9 cellular contexts compared by ENCODE assay signal in the genomic region with DNA sequence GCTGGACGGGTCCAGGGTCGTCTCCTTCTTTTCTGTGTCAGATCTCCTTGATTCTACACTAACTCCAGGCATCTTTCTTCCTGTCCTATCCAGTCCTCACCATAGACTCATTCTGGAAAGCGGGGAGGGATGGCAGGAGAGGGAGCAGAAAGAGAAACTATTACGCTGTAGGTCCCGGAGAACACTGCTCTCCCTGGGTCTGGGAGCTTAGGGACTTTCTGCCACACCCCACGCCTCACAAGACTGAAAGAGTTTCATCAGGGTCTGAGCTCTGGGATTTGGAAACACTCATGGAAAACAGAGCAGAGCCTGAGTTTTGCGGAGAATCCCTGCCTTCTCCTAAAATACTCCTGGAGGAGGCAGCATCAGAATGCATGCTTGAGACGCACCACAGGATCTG. TPM values are rescaled to one million over a fixed set of nuclear protein-coding genes. Genes with fewer than 3 reads are reported as not detected.
DNase-seq lines count a peak whose midpoint lies in the region; ATAC-seq and TF ChIP-seq lines count a peak whose summit lies in the region.
"Had no signal": no experiment of that assay in that cellular context is flagged by ENCODE, and none has a peak within 500 bp of the region (broad histone marks: within the 10 kb centered on the region; RNA-seq: fewer than 3 reads in every experiment).

No MANE protein-coding gene starts in this region.

- peak overlapping the region; percentile 77 for H3K4ac ChIP-seq in IMR-90 (ENCODE audit: low read depth, low read length)

- 80% methylated on average over 1 of the region's 8 CpGs; no CpG with 5 or more reads in 1 of the 2 experiments for WGBS in IMR-90 (ENCODE audit: extremely low coverage in 2 of 2, insufficient read length in 1 of 2), 2 experiments
- WGBS in right lobe of liver (ENCODE audit: insufficient coverage, low coverage, low lambda C conversion rate, missing lambda C conversion rate): 40% methylated on average over 5 of the region's 8 CpGs

- in situ Hi-C loops in IMR-90 (cut with MboI; ENCODE audit: low sequenced_read_pairs): no loop called here

- H3K27me3 ChIP-seq in IMR-90 (ENCODE audit: control insufficient read depth, insufficient read depth, low read length): no peaks in the 10 kb centered on the region
- no peaks in the 10 kb centered on the region for H3K27me3 ChIP-seq in right lobe of liver
- H3K27me3 ChIP-seq in stomach smooth muscle (ENCODE audit: control insufficient read depth in 1 of 2, insufficient read depth in 2 of 2, low read length in 2 of 2): no peaks in the 10 kb centered on the region

- dilution Hi-C loops in IMR-90 (cut with HindIII; ENCODE audit: low sequenced_read_pairs, unreplicated experiment): no loop called here

- peak overlapping the region; percentile 72 for H2AFZ ChIP-seq in IMR-90 (replicated peaks; ENCODE audit: low read length, poor library complexity)

- H3K14ac ChIP-seq in IMR-90 (replicated peaks; ENCODE audit: low read depth, low read length): peak overlapping the region; percentile 32; the same call in 1 of the 2 replicates

- H3K4me1 Mint-ChIP-seq in brain: peaks cover 40% of the 10 kb centered on the region
- peaks cover 8 to 21% (median 16%) of the 10 kb centered on the region in 3 donors for H3K4me1 Mint-ChIP-seq in T-cell

- H3K9me3 Mint-ChIP-seq in brain: peaks cover 0 to 2% (median 0%) of the 10 kb centered on the region in 5 experiments
- H3K9me3 Mint-ChIP-seq in T-cell: no peaks in the 10 kb centered on the region
- H3K9me3 Mint-ChIP-seq: dendritic cell treated with granulocyte-macrophage colony-stimulating factor and Interleukin-4, amounts not matched to agents 40 ng/mL and 50 ng/mL, for 4 days had no signal

- H4K5ac ChIP-seq in IMR-90 (ENCODE audit: low read depth, low read length): peak overlapping the region; percentile 21; the same call in 1 of the 2 replicates

- H3K36me3 ChIP-seq in IMR-90 (ENCODE audit: control insufficient read depth, insufficient read depth, low read length): no peaks in the 10 kb centered on the region
- H3K36me3 ChIP-seq in right lobe of liver: no peaks in the 10 kb centered on the region
- no peaks in the 10 kb centered on the region for H3K36me3 ChIP-seq in stomach smooth muscle (ENCODE audit: control insufficient read depth in 2 of 2, insufficient read depth in 2 of 2, low read length in 2 of 2)

- POLR2A ChIA-PET in IMR-90 (lab: Charles Lee; ENCODE audit: unreplicated experiment) (interaction anchor here (1.4 kb wide), 1 partner anchor 182 kb away, joined by 3 read pairs; no protein-coding TSS in a partner anchor), T-cell (lab: Charles Lee) (no interaction called here)

- H4K8ac ChIP-seq in IMR-90 (ENCODE audit: low read depth in 2 of 2, low read length in 2 of 2): peak overlapping the region in 1 of 2 experiments; percentile 39; a peak in 1 of 4 replicates

- H3K36me3 Mint-ChIP-seq in brain (no peaks in the 10 kb centered on the region), T-cell (no peaks in the 10 kb centered on the region)

- H3K18ac ChIP-seq in IMR-90 (ENCODE audit: low read depth, low read length): peak overlapping the region; percentile 24; the same call in 1 of the 2 replicates

- no peaks in the 10 kb centered on the region; the same call in 1 of the 2 replicates for H3K9me1 ChIP-seq in IMR-90 (ENCODE audit: insufficient read depth, low read length)

- H3K4me3 ChIP-seq in IMR-90 (ENCODE audit: insufficient read depth, low read depth, low read length) (no peak overlapping the region), right lobe of liver (no peak overlapping the region), stomach smooth muscle (ENCODE audit: low read length in 2 of 2) (peak overlapping the region; percentile 58 to 68)

- TF ChIP-seq CTCF in IMR-90 (conservative IDR thresholded peaks at IDR 0.05; ENCODE audit: low read depth, low read length) (no peak), brain (conservative IDR thresholded peaks at IDR 0.05) (no peak), right lobe of liver (IDR thresholded peaks at IDR 0.05) (no peak)

- DNase-seq in IMR-90: peak; percentile 13
- DNase-seq in right lobe of liver: peak in 1 of 3 donors; percentile 14
- no peak for DNase-seq in GF-D8 (lab: John Stamatoyannopoulos, UW)
- DNase-seq in activated CD8-positive, alpha-beta memory T cell treated with anti-CD3 and anti-CD28 coated beads, Interleukin-2, amount 50 U/mL, for 48 hours: no peak
- no peak for DNase-seq in T-cell
- DNase-seq: stimulated activated CD4-positive, alpha-beta T cell treated with anti-CD3 and anti-CD28 coated beads, Interleukin-4, amount 100 ng/mL, for 24 hours had no signal

- no peaks in the 10 kb centered on the region for H4K20me1 ChIP-seq in IMR-90 (ENCODE audit: insufficient read depth, low read length)

- peak overlapping the region; percentile 26; the same call in 1 of the 2 replicates for H2BK120ac ChIP-seq in IMR-90 (ENCODE audit: low read depth, low read length)

- H3K4me1 ChIP-seq in IMR-90 (ENCODE audit: control insufficient read depth, insufficient read depth, low read length): peaks cover 5% of the 10 kb centered on the region; the same call in 1 of the 2 replicates
- H3K4me1 ChIP-seq in right lobe of liver: peaks cover 0 to 65% (median 32%) of the 10 kb centered on the region in 4 donors
- H3K4me1 ChIP-seq in stomach smooth muscle (ENCODE audit: control insufficient read depth, insufficient read depth, low read length): peaks cover 22% of the 10 kb centered on the region

- peak overlapping the region; percentile 5; the same call in 1 of the 2 replicates for H3K4me2 ChIP-seq in IMR-90 (ENCODE audit: low read depth, low read length)

- no peak overlapping the region for H2BK20ac ChIP-seq in IMR-90 (ENCODE audit: low read depth, low read length)

- intact Hi-C loops in IMR-90 (cut with micrococcal nuclease) (loop anchor here (2.0 to 10.0 kb wide), 3 partner anchors 56 to 334 kb away; partner anchors contain the start of gene TASOR2), right lobe of liver (cut with DNase I) (loop anchor here in 1 of 2 donors (10.0 kb wide), 1 partner anchor 184 kb away; no protein-coding TSS in a partner anchor)

- H3K79me1 ChIP-seq in IMR-90 (ENCODE audit: low read depth in 1 of 2, low read length in 2 of 2): no peaks in the 10 kb centered on the region

- peak overlapping the region; percentile 60; the same call in 1 of the 2 replicates for H3K23ac ChIP-seq in IMR-90 (ENCODE audit: low read depth, low read length)

- H2AK5ac ChIP-seq in IMR-90 (ENCODE audit: low read depth, low read length): no peak overlapping the region; the same call in 1 of the 2 replicates

- H3K9ac ChIP-seq in IMR-90 (ENCODE audit: low read depth, low read length): no peak overlapping the region
- peak overlapping the region; percentile 26 to 37 for H3K9ac ChIP-seq in stomach smooth muscle (ENCODE audit: low read length in 2 of 2)

- no peak overlapping the region for H2AK9ac ChIP-seq in IMR-90 (replicated peaks; ENCODE audit: low read depth, low read length, poor library complexity)

- H3K4me3 Mint-ChIP-seq in brain (peak overlapping the region in 3 of 5 experiments; percentile 5 to 23 (median 6)), T-cell (peak overlapping the region in 1 of 3 donors; percentile 26)
- H3K4me3 Mint-ChIP-seq: dendritic cell treated with granulocyte-macrophage colony-stimulating factor and Interleukin-4, amounts not matched to agents 40 ng/mL and 50 ng/mL, for 4 days had no signal

- ATAC-seq in IMR-90 (ENCODE audit: low read depth) (no peak), right lobe of liver (peak in 1 of 4 donors; percentile 12), T-cell (replicated peaks in 1 of 4) (no peak)

- H2BK5ac ChIP-seq in IMR-90 (ENCODE audit: low read depth, low read length, poor library complexity, severe bottlenecking): no peak overlapping the region

- no peaks in the 10 kb centered on the region; the same call in 1 of the 2 replicates for H3K9me3 ChIP-seq in IMR-90 (ENCODE audit: control insufficient read depth, insufficient read depth, low read length)
- H3K9me3 ChIP-seq in right lobe of liver: no peaks in the 10 kb centered on the region
- no peaks in the 10 kb centered on the region for H3K9me3 ChIP-seq in stomach smooth muscle (ENCODE audit: control insufficient read depth in 2 of 2, low read length in 2 of 2)

- H4K91ac ChIP-seq in IMR-90 (ENCODE audit: insufficient read depth, low read depth, low read length): 0 out of 2 replicates have a peak overlapping the region, but pooled peaks have one; percentile 5

- TF ChIP-seq RAD21 in IMR-90 (IDR thresholded peaks at IDR 0.05; ENCODE audit: low read length): no peak

- H2BK15ac ChIP-seq in IMR-90 (ENCODE audit: low read depth, low read length): peak overlapping the region; percentile 11; the same call in 1 of the 3 replicates

- H3K27ac ChIP-seq in IMR-90 (ENCODE audit: insufficient read depth, low read length) (no peak overlapping the region), right lobe of liver (peak overlapping the region in 2 of 3 donors; percentile 67 to 74), stomach smooth muscle (ENCODE audit: low read length) (peak overlapping the region; percentile 6)

- BruUV-seq in IMR-90 (replicated peaks; lab: Mats Ljungman, UMichigan): no TSS peak

- TF ChIP-seq POLR2A in IMR-90 (IDR thresholded peaks at IDR 0.05; ENCODE audit: low read depth, low read length): no peak
- TF ChIP-seq POLR2A in right lobe of liver (IDR thresholded peaks at IDR 0.05): no peak

- CTCF ChIA-PET in IMR-90 (lab: Yijun Ruan, JAX) (interaction anchor here (1.7 kb wide), 1 partner anchor 192 kb away, joined by 5 read pairs; no protein-coding TSS in a partner anchor), T-cell (lab: Charles Lee) (interaction anchor here (0.6 to 1.9 kb wide), 3 partner anchors 188 to 259 kb away, joined by 3 to 4 read pairs (median 4); no protein-coding TSS in a partner anchor)

- H3K27ac Mint-ChIP-seq in brain (peak overlapping the region in 4 of 5 experiments; percentile 2 to 82 (median 78)), T-cell (no peak overlapping the region)
- H3K27ac Mint-ChIP-seq: dendritic cell treated with granulocyte-macrophage colony-stimulating factor and Interleukin-4, amounts not matched to agents 40 ng/mL and 50 ng/mL, for 4 days had no signal

- H3K27me3 Mint-ChIP-seq in brain: peaks cover 4% of the 10 kb centered on the region
- peaks cover 3 to 5% of the 10 kb centered on the region in 2 donors for H3K27me3 Mint-ChIP-seq in T-cell

- H3K56ac ChIP-seq in IMR-90 (ENCODE audit: extremely low read depth, insufficient read depth, low read length): no peak overlapping the region

RNA-seq across cellular contexts. Expression of gene ASB13, which starts 38.0 kb away (rescaled TPM):
- total RNA-seq in IMR-90 (2012; rRNA removed) (6.3 and 6.4 TPM in 2 replicates), right lobe of liver (100 to 1,000 TPM in 1 of 6 experiments, 10 to 100 TPM in 5; 19.7 to 117 (median 64.7) TPM), T-cell (10 to 100 TPM in 4 of 5 donors, 1 to 10 TPM in 1; 9.4 to 22.8 (median 14.1) TPM)
- polyA plus RNA-seq in IMR-90 (2012; rRNA removed) (3.9 and 4.6 TPM in 2 replicates), brain (ENCODE audit: insufficient read depth, low read depth, low replicate concordance) (13.7 TPM)
- 3.7 and 5.1 TPM in 2 replicates for polyA plus RNA-seq in IMR-90 (2012; cell fraction: cytosol; rRNA removed)
- 3.2 and 5.1 TPM in 2 replicates for polyA plus RNA-seq in IMR-90 (2012; cell fraction: nucleus; rRNA removed; ENCODE audit: low replicate concordance)

RNA-seq across cellular contexts. Expression of gene TASOR2, which starts 56.3 kb away (rescaled TPM):
- 53.6 and 64.7 TPM in 2 replicates for total RNA-seq in IMR-90 (2012; rRNA removed)
- 18.0 and 19.4 TPM in 2 replicates for polyA plus RNA-seq in IMR-90 (2012; rRNA removed)
- 3.2 TPM in 2 replicates for polyA plus RNA-seq in IMR-90 (2012; cell fraction: cytosol; rRNA removed)
- polyA plus RNA-seq in IMR-90 (2012; cell fraction: nucleus; rRNA removed; ENCODE audit: low replicate concordance): 11.3 and 61.2 TPM in 2 replicates
- polyA plus RNA-seq in brain (ENCODE audit: insufficient read depth, low read depth, low replicate concordance): 14.4 TPM
- total RNA-seq in right lobe of liver: 10 to 100 TPM; 19.7 to 53.4 (median 29.6) TPM
- total RNA-seq in T-cell: 10 to 100 TPM; 62.7 to 78.5 (median 71.7) TPM

Comparison
In these comparisons a context has a peak if more than half of its experiments do, and no peak if none do; other contexts are left out.
1. H3K4me3 ChIP-seq: peak in stomach smooth muscle (2 of 2); none in IMR-90 (single experiment) and right lobe of liver (0 of 3).
2. H3K27ac Mint-ChIP-seq: peak in brain (4 of 5); none in T-cell (0 of 2).